10 cellular contexts compared by ENCODE assay signal in the genomic region with DNA sequence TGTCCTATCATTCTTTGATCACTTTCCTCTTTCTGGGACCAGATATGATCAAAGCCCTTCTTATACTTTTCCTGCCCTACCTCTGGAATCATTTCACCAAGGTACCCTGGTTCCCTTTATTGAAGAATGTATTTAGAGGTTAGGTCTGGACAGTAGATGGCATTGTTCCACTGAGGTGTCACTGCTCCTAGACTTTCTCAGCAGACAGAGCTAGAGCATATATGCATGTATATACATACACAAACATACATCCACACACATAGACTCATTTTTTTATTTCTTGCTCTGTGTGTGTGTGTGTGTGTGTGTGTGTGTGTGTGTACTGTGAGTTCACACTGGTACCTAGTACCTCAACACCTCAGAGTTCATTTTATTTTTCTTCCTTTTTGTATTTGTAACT. TPM values are rescaled to one million over a fixed set of nuclear protein-coding genes. Genes with fewer than 3 reads are reported as not detected.
A peak's percentile ranks its signal among the peaks of the same experiment; 100 is the strongest.
DNase-seq lines count a peak whose midpoint lies in the region; ATAC-seq, FAIRE-seq and TF ChIP-seq lines count a peak whose summit lies in the region.
"Had no signal": no experiment of that assay in that cellular context is flagged by ENCODE, and none has a peak within 500 bp of the region (broad histone marks: within the 10 kb centered on the region; RNA-seq: fewer than 3 reads in every experiment).

No MANE protein-coding gene starts in this region.

- no peaks in the 10 kb centered on the region for H4K20me1 ChIP-seq in endothelial cell of umbilical vein (replicated peaks; ENCODE audit: control insufficient read depth, extremely low read depth, insufficient read depth, low read length)

- H2AFZ ChIP-seq in endothelial cell of umbilical vein (ENCODE audit: low read depth, low read length): no peak overlapping the region

- no peaks in the 10 kb centered on the region for H3K9me1 ChIP-seq in endothelial cell of umbilical vein (replicated peaks; ENCODE audit: control insufficient read depth, extremely low read depth, insufficient read depth, low read length)

- peak; percentile 50 for FAIRE-seq in endothelial cell of umbilical vein (lab: Jason Lieb, UNC)

- H3K27me3 Mint-ChIP-seq in type B pancreatic cell: no peaks in the 10 kb centered on the region

- H3K4me1 ChIP-seq in heart right ventricle (peaks cover 0 to 19% (median 13%) of the 10 kb centered on the region in 9 donors), endothelial cell of umbilical vein (ENCODE audit: control insufficient read depth, extremely low read depth, insufficient read depth, low read length) (peaks cover 6% of the 10 kb centered on the region), transverse colon (peaks cover 6 to 21% (median 14%) of the 10 kb centered on the region in 4 donors)

- no peaks in the 10 kb centered on the region for H3K9me3 Mint-ChIP-seq in type B pancreatic cell

- H3K4me2 ChIP-seq in endothelial cell of umbilical vein (ENCODE audit: insufficient read depth, low read length): no peak overlapping the region

- peak in 2 of 9 donors; percentile 8 to 21 for TF ChIP-seq CTCF in heart right ventricle (IDR thresholded peaks at IDR 0.05)
- no peak for TF ChIP-seq CTCF in endothelial cell of umbilical vein (IDR thresholded peaks at IDR 0.05; ENCODE audit: extremely low read depth in 1 of 2, insufficient read depth in 1 of 2, low read depth in 1 of 2, low read length in 2 of 2)
- peak; percentile 27 for TF ChIP-seq CTCF in type B pancreatic cell (conservative IDR thresholded peaks at IDR 0.05)
- TF ChIP-seq CTCF in transverse colon (IDR thresholded peaks at IDR 0.05): peak in 1 of 5 experiments; percentile 20

- CTCF ChIA-PET in endothelial cell of umbilical vein (lab: Charles Lee): interaction anchor here (0.6 to 1.3 kb wide), 11 partner anchors 10 to 118 kb away, joined by 3 to 9 read pairs (median 3); no protein-coding TSS in a partner anchor

- H3K27me3 ChIP-seq in heart right ventricle (no peaks in the 10 kb centered on the region), endothelial cell of umbilical vein (ENCODE audit: control insufficient read depth in 2 of 2, insufficient read depth in 2 of 2, low read length in 2 of 2) (no peaks in the 10 kb centered on the region), transverse colon (no peaks in the 10 kb centered on the region)

- H3K9me3 ChIP-seq in heart right ventricle (no peaks in the 10 kb centered on the region), endothelial cell of umbilical vein (replicated peaks; ENCODE audit: control insufficient read depth, insufficient read depth, low read length) (no peaks in the 10 kb centered on the region), transverse colon (no peaks in the 10 kb centered on the region)

- H3K4me3 Mint-ChIP-seq in type B pancreatic cell: no peak overlapping the region

- no peak for TF ChIP-seq POLR2A in endothelial cell of umbilical vein (IDR thresholded peaks at IDR 0.05; ENCODE audit: low read depth, low read length)
- no peak for TF ChIP-seq POLR2A in transverse colon (IDR thresholded peaks at IDR 0.05)

- peaks cover 11% of the 10 kb centered on the region for H3K36me3 Mint-ChIP-seq in type B pancreatic cell

- H3K4me3 ChIP-seq in heart right ventricle (no peak overlapping the region), endothelial cell of umbilical vein (replicated peaks in 1 of 3; ENCODE audit: insufficient read depth in 1 of 3, low read depth in 1 of 3, low read length in 3 of 3) (no peak overlapping the region), transverse colon (no peak overlapping the region)

- intact Hi-C loops in left ventricle myocardium superior (cut with micrococcal nuclease) (no loop called here), heart right ventricle (cut with DNase I) (no loop called here), endothelial cell of umbilical vein (cut with micrococcal nuclease) (no loop called here), transverse colon (cut with DNase I; ENCODE audit: low total_unique reads) (no loop called here)

- DNase-seq in left ventricle myocardium superior: no peak
- DNase-seq in heart right ventricle: no peak
- peak; percentile 62 for DNase-seq in NCI-H82 (lab: John Stamatoyannopoulos, UW)
- DNase-seq in endothelial cell of umbilical vein (ENCODE audit: low read depth, low spot score): peak; percentile 36
- no peak for DNase-seq in type B pancreatic cell (ENCODE audit: extremely low spot score, unreplicated experiment)
- no peak for DNase-seq in transverse colon
- DNase-seq: activated CD4-positive, CD25-positive, alpha-beta regulatory T cell; aorta had no signal

- no peak for TF ChIP-seq EP300 in transverse colon (IDR thresholded peaks at IDR 0.05; ENCODE audit: low read depth)

- ATAC-seq in left ventricle myocardium superior (peak; percentile 26), heart right ventricle (no peak), HG03196 (IDR thresholded peaks at IDR 0.05; ENCODE audit: unreplicated experiment) (no peak)
- ATAC-seq in activated CD4-positive, CD25-positive, alpha-beta regulatory T cell treated with anti-CD3 and anti-CD28 coated beads, Interleukin-2, amount 50 U/mL, for 24 hours: no peak

- H3K79me2 ChIP-seq in endothelial cell of umbilical vein (ENCODE audit: control insufficient read depth, insufficient read depth, low read length): peaks cover 16% of the 10 kb centered on the region

- BruUV-seq in endothelial cell of umbilical vein (replicated peaks; lab: Mats Ljungman, UMichigan): no TSS peak

- H3K27ac ChIP-seq in heart right ventricle: no peak overlapping the region
- H3K27ac ChIP-seq in endothelial cell of umbilical vein (ENCODE audit: insufficient read depth, low read depth, low read length): no peak overlapping the region
- no peak overlapping the region for H3K27ac ChIP-seq in transverse colon

- H3K4me1 Mint-ChIP-seq in type B pancreatic cell (ENCODE audit: unreplicated experiment): peaks cover 11% of the 10 kb centered on the region

- in situ Hi-C loops in transverse colon (cut with MboI; ENCODE audit: low pct_ligation_motif_present in 1 of 4, low pct_unique_long_range_greater_than_20kb in 1 of 4, low sequenced_read_pairs in 3 of 4): no loop called here

- H3K9ac ChIP-seq in endothelial cell of umbilical vein (replicated peaks; ENCODE audit: extremely low read depth, insufficient read depth, low read length): no peak overlapping the region

- dilution Hi-C loops in endothelial cell of umbilical vein (cut with MboI; ENCODE audit: extremely low pct_ligation_motif_present, low sequenced_read_pairs): no loop called here

- H3K36me3 ChIP-seq in heart right ventricle: peaks cover 0 to 4% (median 0%) of the 10 kb centered on the region in 9 donors
- H3K36me3 ChIP-seq in endothelial cell of umbilical vein (ENCODE audit: control insufficient read depth in 2 of 2, extremely low read depth in 1 of 2, insufficient read depth in 2 of 2, low read length in 2 of 2): no peaks in the 10 kb centered on the region
- no peaks in the 10 kb centered on the region for H3K36me3 ChIP-seq in transverse colon

- POLR2A ChIA-PET in endothelial cell of umbilical vein (lab: Charles Lee): no interaction called here

- no peak overlapping the region for H3K27ac Mint-ChIP-seq in type B pancreatic cell

TF ChIP-seq in endothelial cell of umbilical vein, 7 proteins besides CTCF, POLR2A, EP300 and RAD21:
- no peak for TF ChIP-seq MYC (IDR thresholded peaks at IDR 0.05; ENCODE audit: low read depth, low read length)
- TF ChIP-seq EZH2 (IDR thresholded peaks at IDR 0.05; ENCODE audit: borderline replicate concordance, low read depth, low read length, severe bottlenecking): no peak
- TF ChIP-seq, protein P1, sequence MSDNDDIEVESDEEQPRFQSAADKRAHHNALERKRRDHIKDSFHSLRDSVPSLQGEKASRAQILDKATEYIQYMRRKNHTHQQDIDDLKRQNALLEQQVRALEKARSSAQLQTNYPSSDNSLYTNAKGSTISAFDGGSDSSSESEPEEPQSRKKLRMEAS (IDR thresholded peaks at IDR 0.05; ENCODE audit: insufficient read depth, insufficient read length): no peak
- no peak for TF ChIP-seq FOS (IDR thresholded peaks at IDR 0.05; ENCODE audit: borderline replicate concordance, insufficient read depth, low read length)
- TF ChIP-seq POLR2AphosphoS5 (IDR thresholded peaks at IDR 0.05; ENCODE audit: insufficient read depth, low read depth, low read length): no peak
- no peak for TF ChIP-seq JUN (IDR thresholded peaks at IDR 0.05; ENCODE audit: borderline replicate concordance, insufficient read depth, insufficient read length, low read depth)
- no peak for TF ChIP-seq GATA2 (IDR thresholded peaks at IDR 0.05; ENCODE audit: insufficient read depth, insufficient read length, low read depth, low read length)

RNA-seq across cellular contexts. Expression of a gene that starts 40.9 kb away (rescaled TPM):
- total RNA-seq in left ventricle myocardium superior (26.5 TPM), heart right ventricle (10 to 100 TPM; 22.1 to 37.3 (median 30.1) TPM), endothelial cell of umbilical vein (52.2 and 53.4 TPM in 2 replicates), type B pancreatic cell (ENCODE audit: low replicate concordance) (50.5 and 73.8 TPM in 2 replicates), transverse colon (10 to 100 TPM; 32.2 to 55.8 (median 45.8) TPM)
- polyA plus RNA-seq in heart right ventricle (10 to 100 TPM in 1 of 2 donors, 1 to 10 TPM in 1; 8.9 to 16.7 TPM), endothelial cell of umbilical vein (37.7 and 43.2 TPM in 2 replicates)
- polyA plus RNA-seq in endothelial cell of umbilical vein (2011; cell fraction: cytosol; rRNA removed): 51.6 and 58.6 TPM in 2 replicates
- polyA plus RNA-seq in endothelial cell of umbilical vein (2011; cell fraction: nucleus; rRNA removed): 78.7 and 90.4 TPM in 2 replicates
- 54.1 and 69.6 TPM in 2 replicates for polyA plus RNA-seq in endothelial cell of umbilical vein (2012)
- polyA minus RNA-seq in endothelial cell of umbilical vein: 52.8 and 54.5 TPM in 2 replicates
- polyA minus RNA-seq in endothelial cell of umbilical vein (2011; cell fraction: cytosol; rRNA and poly(A)+ RNA removed): 12.7 TPM
- polyA minus RNA-seq in endothelial cell of umbilical vein (2011; cell fraction: nucleus; rRNA and poly(A)+ RNA removed): 36.6 and 66.1 TPM in 2 replicates

Comparison
In these comparisons a context has a peak if more than half of its experiments do, and no peak if none do; other contexts are left out.
1. DNase-seq: peak in NCI-H82 (single experiment) and endothelial cell of umbilical vein (single experiment); none in left ventricle myocardium superior (single experiment), heart right ventricle (0 of 2), type B pancreatic cell (single experiment) and transverse colon (single experiment).